In genomic region chr13:46211116-46211515, GRCh38 we compare ENCODE assay signal across 8 cellular contexts. TPM values are rescaled to one million over a fixed set of nuclear protein-coding genes. Genes with fewer than 3 reads are reported as not detected.
DNase-seq lines count a peak whose midpoint lies in the region; ATAC-seq and TF ChIP-seq lines count a peak whose summit lies in the region.

No MANE protein-coding gene starts in this region.

- peak; percentile 26 for DNase-seq in NCI-H2029 (lab: John Stamatoyannopoulos, UW)
- DNase-seq in NCI-H2029 treated with DMSO at 0.1 percent for 48 hours (lab: John Stamatoyannopoulos, UW), result no peak
- DNase-seq in SK-N-MC (ENCODE audit: low read depth, low spot score), result no peak
- no peak for DNase-seq in mammary epithelial cell
- no peak for DNase-seq in transverse colon

- H3K9me3 ChIP-seq in SK-N-MC (ENCODE audit: low read depth, low read length) (no peaks in the 10 kb centered on the region), mammary epithelial cell (replicated peaks; ENCODE audit: insufficient read depth, low read length) (no peaks in the 10 kb centered on the region), mesodermal cell (ENCODE audit: control insufficient read depth, low read length) (no peaks in the 10 kb centered on the region), transverse colon (no peaks in the 10 kb centered on the region)

- WGBS in mammary epithelial cell (ENCODE audit: low coverage, missing lambda C conversion rate), result 25% methylated on average over 9 of the region's 9 CpGs
- WGBS in mesodermal cell (ENCODE audit: insufficient coverage in 2 of 2), 2 experiments, result 85 to 92% methylated on average over 5 to 7 of the region's 9 CpGs
- 0 to 8% methylated on average over 5 to 9 of the region's 9 CpGs for WGBS in transverse colon (ENCODE audit: low coverage in 1 of 2), 2 donors

- H4K20me1 ChIP-seq in mammary epithelial cell (ENCODE audit: insufficient read depth, low read length), result no peaks in the 10 kb centered on the region

- TF ChIP-seq POLR2A in transverse colon (IDR thresholded peaks at IDR 0.05), result no peak

- peak overlapping the region; percentile 99 for H3K4me3 ChIP-seq in SK-N-MC
- H3K4me3 ChIP-seq in mammary epithelial cell (replicated peaks in 1 of 3; ENCODE audit: insufficient read depth in 1 of 3, low read depth in 2 of 3, low read length in 3 of 3), result peak overlapping the region; percentile 36 to 51 (median 46)
- H3K4me3 ChIP-seq in mesodermal cell (ENCODE audit: extremely low read depth, insufficient read depth, low read length, poor library complexity, severe bottlenecking), result peak overlapping the region; percentile 35
- peak overlapping the region; percentile 30 to 50 (median 38) for H3K4me3 ChIP-seq in transverse colon

- CTCF ChIA-PET in mammary epithelial cell (lab: Charles Lee; ENCODE audit: low non-redundant PET), result no interaction called here

- no TSS peak for BruUV-seq in mammary epithelial cell (replicated peaks; lab: Mats Ljungman, UMichigan)

- no peaks in the 10 kb centered on the region for H3K27me3 ChIP-seq in mammary epithelial cell (ENCODE audit: insufficient read depth, low read length)
- peaks cover 31% of the 10 kb centered on the region for H3K27me3 ChIP-seq in transverse colon

- peak overlapping the region; percentile 93 for H3K4me2 ChIP-seq in mammary epithelial cell (ENCODE audit: insufficient read depth, low read depth, low read length)

- H3K4me1 ChIP-seq in mammary epithelial cell (ENCODE audit: insufficient read depth, low read length), result peaks cover 12% of the 10 kb centered on the region
- H3K4me1 ChIP-seq in mesodermal cell (ENCODE audit: control insufficient read depth, insufficient read depth, low read length, poor library complexity, severe bottlenecking), result peaks cover 3% of the 10 kb centered on the region
- peaks cover 0 to 14% (median 9%) of the 10 kb centered on the region in 4 donors for H3K4me1 ChIP-seq in transverse colon

- H3K27ac ChIP-seq in SK-N-MC (peak overlapping the region; percentile 53; the same call in 1 of the 2 replicates), mammary epithelial cell (ENCODE audit: insufficient read depth, low read depth, low read length) (no peak overlapping the region), mesodermal cell (ENCODE audit: low read depth, low read length, severe bottlenecking) (no peak overlapping the region), transverse colon (peak overlapping the region; percentile 32 to 53 (median 38))

- in situ Hi-C loops in mammary epithelial cell (cut with MboI; ENCODE audit: low sequenced_read_pairs in 2 of 2) (no loop called here), transverse colon (cut with MboI; ENCODE audit: low pct_ligation_motif_present in 1 of 4, low pct_unique_long_range_greater_than_20kb in 1 of 4, low sequenced_read_pairs in 3 of 4) (no loop called here)

- no peak for TF ChIP-seq EP300 in transverse colon (IDR thresholded peaks at IDR 0.05; ENCODE audit: low read depth)

- H3K36me3 ChIP-seq in SK-N-MC (ENCODE audit: insufficient read depth, low read length) (no peaks in the 10 kb centered on the region), mammary epithelial cell (ENCODE audit: insufficient read depth, low read length) (no peaks in the 10 kb centered on the region), mesodermal cell (ENCODE audit: control insufficient read depth, insufficient read depth, low read length) (no peaks in the 10 kb centered on the region), transverse colon (no peaks in the 10 kb centered on the region)

- TF ChIP-seq CTCF in mammary epithelial cell (conservative IDR thresholded peaks at IDR 0.05 in 1 of 2, IDR thresholded peaks at IDR 0.05 in 1 of 2; ENCODE audit: extremely low read depth in 1 of 2, insufficient read depth in 1 of 2, low read depth in 1 of 2, low read length in 2 of 2) (no peak), transverse colon (IDR thresholded peaks at IDR 0.05) (no peak)

- no peaks in the 10 kb centered on the region for H3K79me2 ChIP-seq in mammary epithelial cell (ENCODE audit: insufficient read depth, low read length)

- H3K9ac ChIP-seq in SK-N-MC (ENCODE audit: insufficient read length), result peak overlapping the region; percentile 89
- no peak overlapping the region for H3K9ac ChIP-seq in mammary epithelial cell (ENCODE audit: insufficient read depth, low read length)

- intact Hi-C loops in mammary epithelial cell (cut with micrococcal nuclease) (loop anchor here (2.0 kb wide), 1 partner anchor 28 kb away; the partner anchor contains the start of gene LCP1), transverse colon (cut with DNase I; ENCODE audit: low total_unique reads) (no loop called here)

- dilution Hi-C loops in mammary epithelial cell (cut with HindIII; ENCODE audit: low sequenced_read_pairs), result no loop called here

- peak overlapping the region; percentile 89 for H2AFZ ChIP-seq in mammary epithelial cell (ENCODE audit: low read depth, low read length)

- ATAC-seq in HG03095 (IDR thresholded peaks at IDR 0.05; ENCODE audit: unreplicated experiment), result peak; percentile 30
- ATAC-seq in HG03108 (IDR thresholded peaks at IDR 0.05; ENCODE audit: unreplicated experiment), result no peak

RNA-seq across cellular contexts. Expression of gene LRRC63, which starts 0.6 kb away (rescaled TPM):
- not detected for total RNA-seq in mammary epithelial cell
- 0.03 TPM for polyA plus RNA-seq in mammary epithelial cell
- not detected for polyA minus RNA-seq in mammary epithelial cell
- 0.22 TPM for polyA plus RNA-seq in mesodermal cell (2013, experiment 1 of 2)
- polyA plus RNA-seq in mesodermal cell (2013, experiment 2 of 2), result 0.15 TPM
- total RNA-seq in transverse colon, result under 1 TPM in 1 of 4 donors, not detected in 3; 0.32 TPM

RNA-seq across cellular contexts. Expression of gene LCP1, which starts 29.1 kb away (rescaled TPM):
- total RNA-seq in mammary epithelial cell (100 to 1,000 TPM; 149 to 454 TPM), transverse colon (10 to 100 TPM in 3 of 4 donors, 1 to 10 TPM in 1; 1.6 to 35.7 (median 26.1) TPM)
- polyA plus RNA-seq in mammary epithelial cell, result 1.2 TPM
- polyA minus RNA-seq in mammary epithelial cell, result 1.1 TPM
- polyA plus RNA-seq in mesodermal cell (2013, experiment 1 of 2), result 3.6 TPM
- 4.6 TPM for polyA plus RNA-seq in mesodermal cell (2013, experiment 2 of 2)

Comparison
In these comparisons a context has a peak if more than half of its experiments do, and no peak if none do; other contexts are left out.
1. H3K27ac ChIP-seq: peak in SK-N-MC (single experiment) and transverse colon (4 of 4); none in mammary epithelial cell (single experiment) and mesodermal cell (single experiment).
2. H3K4me3 ChIP-seq: peak in every context shown above with its lines; median percentile 99 in SK-N-MC; 46 in mammary epithelial cell; 38 in transverse colon; 35 in mesodermal cell.
3. RNA of gene LCP1, which starts 29.1 kb away (total RNA-seq): 149 to 454 TPM in mammary epithelial cell; 1.6 to 35.7 TPM in transverse colon; every median in the first group is over 4 times any median in the second.